Comparison of ENCODE assay signal across 20 cellular contexts in the genomic region with DNA sequence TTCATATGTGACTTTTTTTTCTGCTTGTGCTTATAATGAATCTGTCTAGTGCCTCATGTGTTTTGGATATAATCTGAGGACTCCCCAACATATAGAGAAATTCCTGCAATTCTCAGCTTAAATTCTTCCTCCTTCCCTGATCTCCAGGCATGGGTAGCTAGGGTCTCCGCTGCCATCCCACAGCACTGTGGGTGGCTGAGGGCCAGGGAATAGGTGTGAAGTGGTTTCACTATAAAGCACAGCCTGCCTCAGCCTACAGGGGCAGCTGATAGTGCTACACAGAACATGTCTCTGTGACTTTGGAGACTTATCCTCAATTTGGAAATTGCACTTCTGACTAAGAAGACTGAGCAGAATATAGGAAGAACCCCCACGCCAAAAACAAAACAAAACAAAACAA.
"Had no signal": no experiment of that assay in that cellular context is flagged by ENCODE, and none has a peak within 500 bp of the region (broad histone marks: within the 10 kb centered on the region; RNA-seq: fewer than 3 reads in every experiment).

No MANE protein-coding gene starts in this region.

- ATAC-seq: K562 had no signal

- H3K4me2 ChIP-seq: KMS-11 had no signal

- H3K4me3 ChIP-seq: K562, SJSA1, SK-N-MC had no signal

- H3K27ac ChIP-seq: HL-60, KMS-11, SJSA1, SK-N-MC had no signal

- H3K27ac Mint-ChIP-seq: IgD-negative memory B cell had no signal

- H3K4me1 ChIP-seq: SJSA1 had no signal

- DNase-seq: Kasumi-1, MM.1S, NCI-H1092 treated with DMSO at 0.1 percent for 48 hours, NCI-H1436, NCI-H187, NCI-H2029, NCI-H2081 treated with DMSO at 0.1 percent for 48 hours, NCI-H2227 treated with DMSO at 0.1 percent for 48 hours, NCI-H524, NCI-H748 treated with DMSO at 0.1 percent for 48 hours, Right ventricle myocardium superior, RPMI8226, SIG-M5, SW 1271 had no signal

- H3K4me3 Mint-ChIP-seq: IgD-negative memory B cell had no signal

- H3K36me3 ChIP-seq: SJSA1 had no signal

- H3K9ac ChIP-seq: KMS-11 had no signal

- H3K27me3 ChIP-seq: SJSA1 had no signal

- H3K4me1 Mint-ChIP-seq: IgD-negative memory B cell had no signal
